ENCODE assay signal across 1 cellular context in genomic region chr11:71931245-71931602, GRCh38.
TF ChIP-seq lines count a peak whose summit lies in the region.

No MANE protein-coding gene starts in this region.

TF ChIP-seq in neural cell, 6 proteins besides CTCF, POLR2A, EP300 and RAD21 (continued from another document):
- no peak for TF ChIP-seq REST (IDR thresholded peaks at IDR 0.05; ENCODE audit: borderline replicate concordance)
